ENCODE assay signal across 28 cellular contexts in genomic region chr2:234134496-234134895, GRCh38.
"Had no signal": no experiment of that assay in that cellular context is flagged by ENCODE, and none has a peak within 500 bp of the region (broad histone marks: within the 10 kb centered on the region; RNA-seq: fewer than 3 reads in every experiment).

No MANE protein-coding gene starts in this region.

- H3K9ac ChIP-seq: parathyroid adenoma had no signal

- H3K9me3 ChIP-seq: esophagus muscularis mucosa, heart right ventricle, left lung, psoas muscle, sigmoid colon had no signal

- ATAC-seq: heart right ventricle, left lung, psoas muscle, T-cell had no signal

- H3K27ac Mint-ChIP-seq: activated naive CD4-positive, alpha-beta T cell treated with anti-CD3 and anti-CD28 coated beads, Interleukin-2, amount 10 ng/mL, durations not matched to agents 7 days and 5 days; activated naive CD8-positive, alpha-beta T cell treated with anti-CD3 and anti-CD28 coated beads, Interleukin-2, amount 10 ng/mL, durations not matched to agents 7 days and 5 days; activated T-cell treated with anti-CD3 and anti-CD28 coated beads, Interleukin-2, amount 50 U/mL, for 24 hours; dendritic cell treated with granulocyte-macrophage colony-stimulating factor and Interleukin-4, amounts not matched to agents 40 ng/mL and 50 ng/mL, for 4 days; T-cell; T-helper 2 cell treated with Interferon-gamma antibody and Interleukin-4, amounts not matched to agents 5 μg/mL and 100 μg/mL, for 36 hours had no signal

- DNase-seq: activated CD4-positive, alpha-beta T cell treated with anti-CD3 and anti-CD28 coated beads for 4 hours; activated CD4-positive, alpha-beta T cell treated with anti-CD3 and anti-CD28 coated beads, Interleukin-2, amount 50 U/mL, for 4 hours; activated CD8-positive, alpha-beta memory T cell treated with anti-CD3 and anti-CD28 coated beads, Interleukin-2, amount 50 U/mL, for 48 hours; activated gamma-delta T cell; activated naive CD4-positive, alpha-beta T cell treated with anti-CD3 and anti-CD28 coated beads, Interleukin-2, amount 10 ng/mL, durations not matched to agents 7 days and 5 days; activated naive CD8-positive, alpha-beta T cell treated with anti-CD3 and anti-CD28 coated beads, Interleukin-2, amount 10 ng/mL, durations not matched to agents 7 days and 5 days; activated T-cell treated with anti-CD3 and anti-CD28 coated beads, Interleukin-2, amount 50 U/mL, for 24 hours; amniotic stem cell; central memory CD4-positive, alpha-beta T cell; foreskin melanocyte; heart right ventricle; kidney glomerular epithelial cell; left lung; psoas muscle; sigmoid colon; stimulated activated CD4-positive, alpha-beta T cell treated with anti-CD3 and anti-CD28 coated beads, Interleukin-1b, Interleukin-23, amount 100 ng/mL, for 48 hours; stimulated activated naive CD4-positive, alpha-beta T cell; T-cell had no signal

- H3K9me3 Mint-ChIP-seq: activated naive CD4-positive, alpha-beta T cell treated with anti-CD3 and anti-CD28 coated beads, Interleukin-2, amount 10 ng/mL, durations not matched to agents 7 days and 5 days; activated naive CD8-positive, alpha-beta T cell treated with anti-CD3 and anti-CD28 coated beads, Interleukin-2, amount 10 ng/mL, durations not matched to agents 7 days and 5 days; activated T-cell treated with anti-CD3 and anti-CD28 coated beads, Interleukin-2, amount 50 U/mL, for 24 hours; dendritic cell treated with granulocyte-macrophage colony-stimulating factor and Interleukin-4, amounts not matched to agents 40 ng/mL and 50 ng/mL, for 4 days; nephron; T-cell; T-helper 2 cell treated with Interferon-gamma antibody and Interleukin-4, amounts not matched to agents 5 μg/mL and 100 μg/mL, for 36 hours had no signal

- H3K36me3 Mint-ChIP-seq: T-cell had no signal

- FAIRE-seq: astrocyte had no signal

- H3K4me1 ChIP-seq: esophagus muscularis mucosa, parathyroid adenoma, psoas muscle, sigmoid colon had no signal

- H3K27me3 Mint-ChIP-seq: activated naive CD8-positive, alpha-beta T cell treated with anti-CD3 and anti-CD28 coated beads, Interleukin-2, amount 10 ng/mL, durations not matched to agents 7 days and 5 days; activated T-cell treated with anti-CD3 and anti-CD28 coated beads, Interleukin-2, amount 50 U/mL, for 24 hours; T-cell had no signal

- H3K4me3 ChIP-seq: esophagus muscularis mucosa, heart right ventricle, left lung, lung, psoas muscle, sigmoid colon, smooth muscle cell, tibial nerve had no signal

- H3K27ac ChIP-seq: esophagus muscularis mucosa, heart right ventricle, left lung, parathyroid adenoma, psoas muscle, sigmoid colon, tibial nerve, VCaP had no signal

- H3K36me3 ChIP-seq: esophagus muscularis mucosa, heart right ventricle, left lung, sigmoid colon, tibial nerve had no signal

- H3K4me3 Mint-ChIP-seq: activated naive CD4-positive, alpha-beta T cell treated with anti-CD3 and anti-CD28 coated beads, Interleukin-2, amount 10 ng/mL, durations not matched to agents 7 days and 5 days; activated naive CD8-positive, alpha-beta T cell treated with anti-CD3 and anti-CD28 coated beads, Interleukin-2, amount 10 ng/mL, durations not matched to agents 7 days and 5 days; activated T-cell treated with anti-CD3 and anti-CD28 coated beads, Interleukin-2, amount 50 U/mL, for 24 hours; dendritic cell treated with granulocyte-macrophage colony-stimulating factor and Interleukin-4, amounts not matched to agents 40 ng/mL and 50 ng/mL, for 4 days; nephron; T-cell; T-helper 2 cell treated with Interferon-gamma antibody and Interleukin-4, amounts not matched to agents 5 μg/mL and 100 μg/mL, for 36 hours had no signal
